Comparison of ENCODE assay signal across 8 cellular contexts in genomic region chr7:107874605-107875446, GRCh38. TPM values are rescaled to one million over a fixed set of nuclear protein-coding genes. Genes with fewer than 3 reads are reported as not detected.
DNase-seq lines count a peak whose midpoint lies in the region; ATAC-seq, FAIRE-seq and TF ChIP-seq lines count a peak whose summit lies in the region.

No MANE protein-coding gene starts in this region.

- no peaks in the 10 kb centered on the region for H3K36me3 Mint-ChIP-seq in GM23338 (ENCODE audit: low read depth)

- H3K9me3 ChIP-seq in right lobe of liver (no peaks in the 10 kb centered on the region), transverse colon (no peaks in the 10 kb centered on the region)

- H3K79me2 ChIP-seq in GM23338 (replicated peaks; ENCODE audit: insufficient read depth) = no peaks in the 10 kb centered on the region

- H3K9me2 ChIP-seq in GM23338 (ENCODE audit: insufficient read depth) = no peaks in the 10 kb centered on the region

- no peak for TF ChIP-seq EP300 in transverse colon (IDR thresholded peaks at IDR 0.05; ENCODE audit: low read depth)

- H3K4me1 Mint-ChIP-seq in GM23338 = no peaks in the 10 kb centered on the region

- no peak overlapping the region for H2AFZ ChIP-seq in GM23338

- H3K27me3 Mint-ChIP-seq in GM23338 (ENCODE audit: insufficient read depth, low read depth, poor library complexity) = peaks cover 3% of the 10 kb centered on the region

- no peak overlapping the region for H3K4me2 ChIP-seq in GM23338

- no peaks in the 10 kb centered on the region for H3K36me3 ChIP-seq in GM23338 (ENCODE audit: insufficient read depth)
- H3K36me3 ChIP-seq in right lobe of liver = no peaks in the 10 kb centered on the region
- H3K36me3 ChIP-seq in transverse colon = no peaks in the 10 kb centered on the region

- H3K27me3 ChIP-seq in GM23338 (ENCODE audit: insufficient read depth) (no peaks in the 10 kb centered on the region), right lobe of liver (no peaks in the 10 kb centered on the region), transverse colon (no peaks in the 10 kb centered on the region)

- intact Hi-C loops in right lobe of liver (cut with DNase I) = loop anchor here (10.0 kb wide), 1 partner anchor 130 kb away; the partner anchor contains the start of gene CBLL1 (in 2 of the 2)
- intact Hi-C loops in transverse colon (cut with DNase I; ENCODE audit: low total_unique reads) = loop anchor here (2.0 kb wide), 1 partner anchor 412 kb away; no protein-coding TSS in a partner anchor

- peak; percentile 28 for FAIRE-seq in colon (lab: Jason Lieb, UNC)

- ATAC-seq in GM23338 (peak; percentile 84), SK-N-SH treated with all-trans-retinoic acid at 6 μM for 48 hours (peak; percentile 92), right lobe of liver (peak; percentile 94 to 97 (median 96))

- H3K27ac ChIP-seq in GM23338 (ENCODE audit: low read depth) = no peak overlapping the region
- no peak overlapping the region for H3K27ac ChIP-seq in right lobe of liver
- H3K27ac ChIP-seq in transverse colon = peak overlapping the region in 2 of 4 donors; percentile 41 to 67

- no peak for TF ChIP-seq POLR2A in right lobe of liver (IDR thresholded peaks at IDR 0.05)
- TF ChIP-seq POLR2A in transverse colon (IDR thresholded peaks at IDR 0.05) = no peak

- in situ Hi-C loops in transverse colon (cut with MboI; ENCODE audit: low pct_ligation_motif_present in 1 of 4, low pct_unique_long_range_greater_than_20kb in 1 of 4, low sequenced_read_pairs in 3 of 4) = loop anchor here (10.0 to 25.0 kb wide), 8 partner anchors 90 to 688 kb away; partner anchors contain the start of genes CBLL1 (in 3 of the 4), BCAP29 (in 1 of the 4), GPR22 (in 1 of the 4) and LAMB4 (in 1 of the 4)

- DNase-seq in NOMO-1 treated with DMSO at 0.1 percent for 48 hours (lab: John Stamatoyannopoulos, UW; ENCODE audit: unreplicated experiment) (peak; percentile 29), NOMO-1 treated with dmso at 0.1 percent for 144 hours (lab: John Stamatoyannopoulos, UW; ENCODE audit: unreplicated experiment) (no peak), GM23338 (ENCODE audit: low spot score) (peak; percentile 72), NCI-H1092 (lab: John Stamatoyannopoulos, UW) (peak; percentile 52), right lobe of liver (no peak), transverse colon (peak; percentile 53)

- H3K4me3 Mint-ChIP-seq in GM23338 = no peak overlapping the region

- H3K27ac Mint-ChIP-seq in GM23338 = no peak overlapping the region

- H3K4me1 ChIP-seq in GM23338 (ENCODE audit: insufficient read depth) = no peaks in the 10 kb centered on the region
- H3K4me1 ChIP-seq in right lobe of liver = no peaks in the 10 kb centered on the region
- H3K4me1 ChIP-seq in transverse colon = peaks cover 0 to 21% (median 6%) of the 10 kb centered on the region in 4 donors

- H3K4me3 ChIP-seq in GM23338 (no peak overlapping the region), right lobe of liver (no peak overlapping the region), transverse colon (no peak overlapping the region)

- peak; percentile 75 to 79 for TF ChIP-seq CTCF in GM23338 (conservative IDR thresholded peaks at IDR 0.05; ENCODE audit: low read depth in 2 of 2)
- peak; percentile 71 to 81 (median 78) for TF ChIP-seq CTCF in right lobe of liver (IDR thresholded peaks at IDR 0.05)
- peak; percentile 69 to 82 (median 72) for TF ChIP-seq CTCF in transverse colon (IDR thresholded peaks at IDR 0.05)

- WGBS in right lobe of liver (ENCODE audit: insufficient coverage, low coverage, low lambda C conversion rate, missing lambda C conversion rate) = 15% methylated on average over 6 of the region's 6 CpGs
- WGBS in transverse colon (ENCODE audit: low coverage in 1 of 2), 2 donors = 17 to 24% methylated on average over 5 to 6 of the region's 6 CpGs

- no peaks in the 10 kb centered on the region for H4K20me1 ChIP-seq in GM23338 (replicated peaks; ENCODE audit: insufficient read depth)

- H3K9me3 Mint-ChIP-seq in GM23338 = no peaks in the 10 kb centered on the region

- no peaks in the 10 kb centered on the region for H3F3A ChIP-seq in GM23338 (replicated peaks; ENCODE audit: low read depth)

TF ChIP-seq in GM23338, 12 proteins besides CTCF, POLR2A, EP300 and RAD21 (continues in another document):
- TF ChIP-seq POLR2AphosphoS5 (IDR thresholded peaks at IDR 0.05; ENCODE audit: low read depth) (no peak), NANOG (IDR thresholded peaks at IDR 0.05; ENCODE audit: borderline replicate concordance) (no peak), CREB1 (CRISPR knock-in tag; IDR thresholded peaks at IDR 0.05; ENCODE audit: low read depth) (no peak)

TF ChIP-seq in SK-N-SH treated with all-trans-retinoic acid at 6 μM for 48 hours, 23 proteins besides CTCF, POLR2A, EP300 and RAD21:
- TF ChIP-seq CREB5 (CRISPR knock-in tag; IDR thresholded peaks at IDR 0.05; ENCODE audit: low read depth) = no peak
- TF ChIP-seq PPARA (CRISPR knock-in tag; IDR thresholded peaks at IDR 0.05; ENCODE audit: borderline replicate concordance) = no peak
- no peak for TF ChIP-seq ESRRG (CRISPR knock-in tag; IDR thresholded peaks at IDR 0.05)
- no peak for TF ChIP-seq ZC3H10 (CRISPR knock-in tag; IDR thresholded peaks at IDR 0.05)
- no peak for TF ChIP-seq POU6F1 (CRISPR knock-in tag; IDR thresholded peaks at IDR 0.05; ENCODE audit: borderline replicate concordance, low read depth)
- TF ChIP-seq, protein P1, sequence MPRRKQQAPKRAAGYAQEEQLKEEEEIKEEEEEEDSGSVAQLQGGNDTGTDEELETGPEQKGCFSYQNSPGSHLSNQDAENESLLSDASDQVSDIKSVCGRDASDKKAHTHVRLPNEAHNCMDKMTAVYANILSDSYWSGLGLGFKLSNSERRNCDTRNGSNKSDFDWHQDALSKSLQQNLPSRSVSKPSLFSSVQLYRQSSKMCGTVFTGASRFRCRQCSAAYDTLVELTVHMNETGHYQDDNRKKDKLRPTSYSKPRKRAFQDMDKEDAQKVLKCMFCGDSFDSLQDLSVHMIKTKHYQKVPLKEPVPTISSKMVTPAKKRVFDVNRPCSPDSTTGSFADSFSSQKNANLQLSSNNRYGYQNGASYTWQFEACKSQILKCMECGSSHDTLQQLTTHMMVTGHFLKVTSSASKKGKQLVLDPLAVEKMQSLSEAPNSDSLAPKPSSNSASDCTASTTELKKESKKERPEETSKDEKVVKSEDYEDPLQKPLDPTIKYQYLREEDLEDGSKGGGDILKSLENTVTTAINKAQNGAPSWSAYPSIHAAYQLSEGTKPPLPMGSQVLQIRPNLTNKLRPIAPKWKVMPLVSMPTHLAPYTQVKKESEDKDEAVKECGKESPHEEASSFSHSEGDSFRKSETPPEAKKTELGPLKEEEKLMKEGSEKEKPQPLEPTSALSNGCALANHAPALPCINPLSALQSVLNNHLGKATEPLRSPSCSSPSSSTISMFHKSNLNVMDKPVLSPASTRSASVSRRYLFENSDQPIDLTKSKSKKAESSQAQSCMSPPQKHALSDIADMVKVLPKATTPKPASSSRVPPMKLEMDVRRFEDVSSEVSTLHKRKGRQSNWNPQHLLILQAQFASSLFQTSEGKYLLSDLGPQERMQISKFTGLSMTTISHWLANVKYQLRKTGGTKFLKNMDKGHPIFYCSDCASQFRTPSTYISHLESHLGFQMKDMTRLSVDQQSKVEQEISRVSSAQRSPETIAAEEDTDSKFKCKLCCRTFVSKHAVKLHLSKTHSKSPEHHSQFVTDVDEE (CRISPR knock-in tag; IDR thresholded peaks at IDR 0.05) = no peak
- 0 out of 2 replicates have a peak, but pooled peaks have one; percentile 15 for TF ChIP-seq BACH2 (CRISPR knock-in tag; IDR thresholded peaks at IDR 0.05; ENCODE audit: borderline replicate concordance)

RNA-seq across cellular contexts. Expression of gene DLD, which starts 16.2 kb away (rescaled TPM):
- total RNA-seq in GM23338 (2014; rRNA removed; shearing (Covaris generic)) = 68.6 and 76.2 TPM in 2 replicates
- polyA plus RNA-seq in GM23338 (2016; fragmentation: Nextera tagmentation; extraction: Ambion mirVana) = 28.8 and 38.1 TPM in 2 replicates
- 10 to 100 TPM; 51.5 to 69.4 (median 61.0) TPM for total RNA-seq in right lobe of liver
- total RNA-seq in transverse colon = 100 to 1,000 TPM in 3 of 4 donors, 10 to 100 TPM in 1; 46.0 to 131 (median 126) TPM

Comparison
In these comparisons a context has a peak if more than half of its experiments do, and no peak if none do; other contexts are left out.
1. DNase-seq: peak in NOMO-1 treated with DMSO at 0.1 percent for 48 hours (single experiment), GM23338 (single experiment), NCI-H1092 (single experiment) and transverse colon (single experiment); none in NOMO-1 treated with dmso at 0.1 percent for 144 hours (single experiment) and right lobe of liver (0 of 3).
2. Peak in every context shown above with its lines, with median percentiles within 50 percentile points of each other: ATAC-seq and CTCF ChIP-seq.